Comparison of ENCODE assay signal across 8 cellular contexts in genomic region chr4:1856071-1856919, GRCh38. TPM values are rescaled to one million over a fixed set of nuclear protein-coding genes. Genes with fewer than 3 reads are reported as not detected.
DNase-seq lines count a peak whose midpoint lies in the region; ATAC-seq and TF ChIP-seq lines count a peak whose summit lies in the region.

TSS of gene LETM1 (minus strand) at chr4:1856156. CDS start at chr4:1855950, 206 bp downstream.

- DNase-seq in Ammon's horn (ENCODE audit: low spot score) (peak; percentile 97), NCI-H460 (ENCODE audit: extremely low read depth, low read depth) (peak; percentile 88), chondrocyte (ENCODE audit: low spot score) (peak; percentile 99), kidney tubule cell (ENCODE audit: low spot score) (peak; percentile 96)
- DNase-seq in activated CD4-positive, alpha-beta T cell treated with anti-CD3 and anti-CD28 coated beads for 24 hours (ENCODE audit: low read depth in 2 of 2) = peak; percentile 85 to 88
- peak; percentile 81 to 95 (median 88) for DNase-seq in stimulated activated CD4-positive, alpha-beta T cell treated with anti-CD3 and anti-CD28 coated beads, Interleukin-1b, Interleukin-23, amount 100 ng/mL, for 24 hours (ENCODE audit: low read depth in 4 of 4, low spot score in 1 of 4)

- H3K27ac Mint-ChIP-seq in chondrocyte (ENCODE audit: unreplicated experiment) = peak within 1 kb of the TSS; percentile 36

- peak; percentile 37 for TF ChIP-seq CTCF in chondrocyte (IDR thresholded peaks at IDR 0.05)

- peak; percentile 84 for TF ChIP-seq POLR2A in GM19099 (IDR thresholded peaks at IDR 0.05; ENCODE audit: extremely low read depth, insufficient read length, low read depth)

- H3K27me3 Mint-ChIP-seq in chondrocyte (ENCODE audit: low read depth) = no peaks in the 10 kb centered on the region

- peaks cover 37% of the 10 kb centered on the region for H3K4me1 Mint-ChIP-seq in chondrocyte (ENCODE audit: low read depth)

- H3K4me3 Mint-ChIP-seq in chondrocyte (ENCODE audit: unreplicated experiment) = peak within 1 kb of the TSS; percentile 74

- no peaks in the 10 kb centered on the region for H3K36me3 Mint-ChIP-seq in chondrocyte (ENCODE audit: low read depth)

- ATAC-seq in HG03432 (IDR thresholded peaks at IDR 0.05; ENCODE audit: unreplicated experiment) = peak; percentile 89

- H3K9me3 Mint-ChIP-seq in chondrocyte (ENCODE audit: low read depth) = no peaks in the 10 kb centered on the region

RNA-seq across cellular contexts. Expression of gene LETM1, which starts in this region (rescaled TPM):
- total RNA-seq in NCI-H460 (2014; rRNA removed; shearing (Covaris generic)) = 48.9 and 53.9 TPM in 2 replicates
- 109 and 162 TPM in 2 replicates for polyA plus RNA-seq in NCI-H460 (2014; cell fraction: nucleus; rRNA removed)
- 39.6 to 45.2 TPM (median 41.3 TPM) in 3 replicates for total RNA-seq in chondrocyte

Comparison
In these comparisons a context has a peak if more than half of its experiments do, and no peak if none do; other contexts are left out.
1. Peak in every context shown above with its lines: DNase-seq and ATAC-seq.